Comparison of ENCODE assay signal across 9 cellular contexts in genomic region chr14:100307215-100308111, GRCh38. TPM values are rescaled to one million over a fixed set of nuclear protein-coding genes. Genes with fewer than 3 reads are reported as not detected.
DNase-seq lines count a peak whose midpoint lies in the region; ATAC-seq and TF ChIP-seq lines count a peak whose summit lies in the region.
"Had no signal": no experiment of that assay in that cellular context is flagged by ENCODE, and none has a peak within 500 bp of the region (broad histone marks: within the 10 kb centered on the region; RNA-seq: fewer than 3 reads in every experiment).

No MANE protein-coding gene starts in this region.

- H3K36me3 ChIP-seq in CD4-positive, CD25-positive, alpha-beta regulatory T cell (ENCODE audit: control insufficient read depth, insufficient read depth, low read length): no peaks in the 10 kb centered on the region
- H3K36me3 ChIP-seq in HAP-1 (replicated peaks) (0 out of 2 replicates have a peak, but pooled peaks cover 2% of the 10 kb centered on the region), psoas muscle (ENCODE audit: insufficient read depth in 1 of 2, low read depth in 1 of 2) (no peaks in the 10 kb centered on the region)

- intact Hi-C loops in psoas muscle (cut with DNase I): loop anchor here (5.0 kb wide), 3 partner anchors 65 to 70 kb away; partner anchors contain the start of genes WDR25 (in 1 of the 2) and YY1 (in 1 of the 2)

- H3K9me3 Mint-ChIP-seq in CD4-positive, CD25-positive, alpha-beta regulatory T cell: no peaks in the 10 kb centered on the region

- peak overlapping the region; percentile 42 to 85 (median 79) for H3K4me3 Mint-ChIP-seq in CD4-positive, CD25-positive, alpha-beta regulatory T cell

- no peaks in the 10 kb centered on the region for H3K27me3 ChIP-seq in CD4-positive, CD25-positive, alpha-beta regulatory T cell (ENCODE audit: control insufficient read depth, insufficient read depth, low read length)
- H3K27me3 ChIP-seq in HAP-1 (ENCODE audit: low read depth) (no peaks in the 10 kb centered on the region), psoas muscle (ENCODE audit: insufficient read depth in 3 of 3, low read length in 2 of 3) (no peaks in the 10 kb centered on the region)

- H3K4me1 ChIP-seq in CD4-positive, CD25-positive, alpha-beta regulatory T cell (ENCODE audit: control insufficient read depth, insufficient read depth, low read length, poor library complexity, severe bottlenecking): peaks cover 23% of the 10 kb centered on the region
- H3K4me1 ChIP-seq in HAP-1 (peaks cover 10% of the 10 kb centered on the region), psoas muscle (peaks cover 24% of the 10 kb centered on the region)

- H3K27ac Mint-ChIP-seq in CD4-positive, CD25-positive, alpha-beta regulatory T cell: peak overlapping the region in 1 of 3 donors; percentile 67

- in situ Hi-C loops in HAP-1 (cut with MboI; ENCODE audit: low sequenced_read_pairs): no loop called here

- H3K9me3 ChIP-seq in CD4-positive, CD25-positive, alpha-beta regulatory T cell (ENCODE audit: control insufficient read depth in 2 of 2, low read length in 2 of 2): no peaks in the 10 kb centered on the region
- H3K9me3 ChIP-seq in HAP-1: no peaks in the 10 kb centered on the region
- H3K9me3 ChIP-seq in psoas muscle: no peaks in the 10 kb centered on the region

- no peaks in the 10 kb centered on the region for H3K36me3 Mint-ChIP-seq in CD4-positive, CD25-positive, alpha-beta regulatory T cell

- ATAC-seq in CD4-positive, CD25-positive, alpha-beta regulatory T cell (ENCODE audit: low read depth in 2 of 2): no peak
- ATAC-seq in psoas muscle (peak; percentile 33 to 61 (median 50)), HG02678 (IDR thresholded peaks at IDR 0.05; ENCODE audit: unreplicated experiment) (no peak)

- no peak overlapping the region for H3K27ac ChIP-seq in CD4-positive, CD25-positive, alpha-beta regulatory T cell (ENCODE audit: insufficient read depth, low read length, poor library complexity, severe bottlenecking)
- peak overlapping the region; percentile 82 for H3K27ac ChIP-seq in psoas muscle

- peaks cover 38% of the 10 kb centered on the region for H3K27me3 Mint-ChIP-seq in CD4-positive, CD25-positive, alpha-beta regulatory T cell

- WGBS in psoas muscle, 3 donors: 20 to 31% (median 21%) methylated on average over 23 to 33 of the region's 33 CpGs

- no peak for DNase-seq in CD4-positive, CD25-positive, alpha-beta regulatory T cell
- peak in 1 of 2 experiments; percentile 46 for DNase-seq in HAP-1 (ENCODE audit: low spot score in 2 of 2)
- DNase-seq in UCSD-AML1 (lab: John Stamatoyannopoulos, UW; ENCODE audit: unreplicated experiment): peak; percentile 39
- no peak for DNase-seq in foreskin fibroblast
- DNase-seq in psoas muscle: peak in 1 of 2 donors; percentile 45
- no peak for DNase-seq in NCI-H748 (lab: John Stamatoyannopoulos, UW; ENCODE audit: unreplicated experiment)
- DNase-seq in NCI-H510A (lab: John Stamatoyannopoulos, UW): no peak

- TF ChIP-seq CTCF in foreskin fibroblast (IDR thresholded peaks at IDR 0.05; ENCODE audit: low read depth, low read length) (no peak), psoas muscle (IDR thresholded peaks at IDR 0.05) (no peak)

- no peak overlapping the region for H3K4me3 ChIP-seq in CD4-positive, CD25-positive, alpha-beta regulatory T cell (ENCODE audit: low read depth, low read length)
- H3K4me3 ChIP-seq in HAP-1 (peak overlapping the region; percentile 85), foreskin fibroblast (ENCODE audit: low read depth in 1 of 2, low read length in 2 of 2) (peak overlapping the region; percentile 68 to 74), psoas muscle (peak overlapping the region; percentile 95)

- H3K4me1 Mint-ChIP-seq in CD4-positive, CD25-positive, alpha-beta regulatory T cell: peaks cover 0 to 11% (median 7%) of the 10 kb centered on the region in 4 donors

RNA-seq across cellular contexts. Expression of gene SLC25A29, which starts 1.2 kb away (rescaled TPM):
- total RNA-seq in CD4-positive, CD25-positive, alpha-beta regulatory T cell: 5.3 TPM
- polyA plus RNA-seq in CD4-positive, CD25-positive, alpha-beta regulatory T cell: 1 to 10 TPM in 3 of 4 donors, under 1 TPM in 1; 0.69 to 7.9 (median 1.8) TPM
- total RNA-seq in psoas muscle: 10 to 100 TPM in 1 of 4 donors, 1 to 10 TPM in 3; 5.0 to 14.8 (median 7.5) TPM
- 1 to 10 TPM; 4.5 to 7.2 (median 6.7) TPM for polyA plus RNA-seq in psoas muscle

RNA-seq across cellular contexts. Expression of gene SLC25A47, which starts 15.7 kb away (rescaled TPM):
- not detected for total RNA-seq in CD4-positive, CD25-positive, alpha-beta regulatory T cell
- polyA plus RNA-seq in CD4-positive, CD25-positive, alpha-beta regulatory T cell: not detected
- under 1 TPM in 1 of 4 donors, not detected in 3; 0.12 TPM for total RNA-seq in psoas muscle
- polyA plus RNA-seq in psoas muscle: under 1 TPM in 1 of 3 donors, not detected in 2; 0.03 TPM
- total RNA-seq: LHCN-M2 had no signal

Comparison
In these comparisons a context has a peak if more than half of its experiments do, and no peak if none do; other contexts are left out.
1. ATAC-seq: peak in psoas muscle (4 of 4); none in CD4-positive, CD25-positive, alpha-beta regulatory T cell (0 of 2) and HG02678 (single experiment).